In genomic region chr11:12789574-12789973, GRCh38 we compare ENCODE assay signal across 24 cellular contexts.
DNase-seq lines count a peak whose midpoint lies in the region; ATAC-seq and TF ChIP-seq lines count a peak whose summit lies in the region.
"Had no signal": no experiment of that assay in that cellular context is flagged by ENCODE, and none has a peak within 500 bp of the region (broad histone marks: within the 10 kb centered on the region; RNA-seq: fewer than 3 reads in every experiment).

No MANE protein-coding gene starts in this region.

- no peak overlapping the region for H3K4me3 Mint-ChIP-seq in Calu3 (ENCODE audit: low read depth, unreplicated experiment)
- H3K4me3 Mint-ChIP-seq: activated CD8-positive, alpha-beta T cell treated with anti-CD3 and anti-CD28 coated beads, Interleukin-2, amount 10 ng/mL, durations not matched to agents 7 days and 5 days; activated T-cell treated with anti-CD3 and anti-CD28 coated beads, Interleukin-2, amount 50 U/mL, for 24 hours; CD8-positive, alpha-beta T cell had no signal

- intact Hi-C loops in right cardiac atrium (cut with DNase I), result no loop called here
- intact Hi-C loops in Right ventricle myocardium inferior (cut with DNase I), result no loop called here
- intact Hi-C loops in Panc1 (cut with micrococcal nuclease; ENCODE audit: unreplicated experiment), result no loop called here
- intact Hi-C loops in tibial artery (cut with DNase I; ENCODE audit: low total_unique reads), result no loop called here
- intact Hi-C loops in Calu3 (cut with micrococcal nuclease; ENCODE audit: unreplicated experiment), result no loop called here

- CTCF ChIA-PET in Panc1 (lab: Charles Lee) (interaction anchor here (0.5 kb wide), 1 partner anchor 53 kb away, joined by 4 read pairs; no protein-coding TSS in a partner anchor), Calu3 (lab: Charles Lee) (no interaction called here)

- no peak for TF ChIP-seq CTCF in Panc1 (IDR thresholded peaks at IDR 0.05)
- TF ChIP-seq CTCF in tibial artery (IDR thresholded peaks at IDR 0.05), result no peak
- no peak for TF ChIP-seq CTCF in Calu3 (IDR thresholded peaks at IDR 0.05; ENCODE audit: unreplicated experiment)

- BruUV-seq in Panc1 (replicated peaks; lab: Mats Ljungman, UMichigan) (no TSS peak), Calu3 (replicated peaks; lab: Mats Ljungman, UMichigan) (no TSS peak)

- 79% methylated on average over 8 of the region's 8 CpGs for WGBS in right cardiac atrium
- WGBS in mesodermal cell (ENCODE audit: insufficient coverage in 2 of 2), 2 experiments, result 84 to 88% methylated on average over 7 to 8 of the region's 8 CpGs

- H3K36me3 ChIP-seq in Panc1 (ENCODE audit: control insufficient read depth, insufficient read depth, low read length) (no peaks in the 10 kb centered on the region), mesodermal cell (ENCODE audit: control insufficient read depth, insufficient read depth, low read length) (peaks cover 40% of the 10 kb centered on the region), tibial artery (peaks cover 0 to 6% (median 0%) of the 10 kb centered on the region in 3 donors)
- H3K36me3 ChIP-seq: colonic mucosa, left lung, Peyer's patch had no signal

- no peak overlapping the region for H3K27ac Mint-ChIP-seq in Calu3 (ENCODE audit: unreplicated experiment)
- H3K27ac Mint-ChIP-seq: activated CD8-positive, alpha-beta T cell treated with anti-CD3 and anti-CD28 coated beads, Interleukin-2, amount 10 ng/mL, durations not matched to agents 7 days and 5 days; activated T-cell treated with anti-CD3 and anti-CD28 coated beads, Interleukin-2, amount 50 U/mL, for 24 hours; CD8-positive, alpha-beta T cell had no signal

- H3K4me1 ChIP-seq in right cardiac atrium (ENCODE audit: control insufficient read depth, insufficient read depth, low read length) (peaks cover 4% of the 10 kb centered on the region), Panc1 (ENCODE audit: control insufficient read depth, insufficient read depth, low read length) (no peaks in the 10 kb centered on the region), mesodermal cell (ENCODE audit: control insufficient read depth, insufficient read depth, low read length, poor library complexity, severe bottlenecking) (peaks cover 50% of the 10 kb centered on the region), tibial artery (peaks cover 0 to 55% (median 21%) of the 10 kb centered on the region in 4 donors)
- H3K4me1 ChIP-seq: colonic mucosa, left lung, Peyer's patch had no signal

- no peaks in the 10 kb centered on the region for H3K27me3 ChIP-seq in right cardiac atrium (ENCODE audit: control insufficient read depth, insufficient read depth)
- no peaks in the 10 kb centered on the region for H3K27me3 ChIP-seq in Panc1 (ENCODE audit: control insufficient read depth, insufficient read depth, low read length)
- H3K27me3 ChIP-seq in tibial artery, result no peaks in the 10 kb centered on the region
- H3K27me3 ChIP-seq: colonic mucosa, foreskin keratinocyte, left lung, Peyer's patch, SJCRH30 had no signal

- no peaks in the 10 kb centered on the region for H3K36me3 Mint-ChIP-seq in Calu3 (ENCODE audit: insufficient read depth, unreplicated experiment)
- H3K36me3 Mint-ChIP-seq: CD8-positive, alpha-beta T cell had no signal

- H3K27ac ChIP-seq in right cardiac atrium (ENCODE audit: low read length) (no peak overlapping the region), Panc1 (ENCODE audit: low read length) (no peak overlapping the region), mesodermal cell (ENCODE audit: low read depth, low read length, severe bottlenecking) (peak overlapping the region; percentile 39), tibial artery (peak overlapping the region; percentile 38 to 63)
- H3K27ac ChIP-seq: colonic mucosa, foreskin keratinocyte, left lung, parathyroid adenoma, Peyer's patch, SJCRH30 had no signal

- H3K27me3 Mint-ChIP-seq in Calu3 (ENCODE audit: unreplicated experiment), result no peaks in the 10 kb centered on the region

- no peaks in the 10 kb centered on the region for H3K9me3 ChIP-seq in right cardiac atrium (ENCODE audit: control insufficient read depth, low read length)
- H3K9me3 ChIP-seq in Panc1 (ENCODE audit: control insufficient read depth, insufficient read depth, low read depth, low read length), result no peaks in the 10 kb centered on the region
- no peaks in the 10 kb centered on the region for H3K9me3 ChIP-seq in mesodermal cell (ENCODE audit: control insufficient read depth, low read length)
- no peaks in the 10 kb centered on the region for H3K9me3 ChIP-seq in tibial artery
- H3K9me3 ChIP-seq: colonic mucosa, left lung, Peyer's patch, SJCRH30 had no signal

- in situ Hi-C loops in Panc1 (cut with HindIII; ENCODE audit: low pct_unique_long_range_greater_than_20kb, low sequenced_read_pairs), result no loop called here

- H3K9me3 Mint-ChIP-seq in Calu3 (ENCODE audit: low read depth, unreplicated experiment), result no peaks in the 10 kb centered on the region
- H3K9me3 Mint-ChIP-seq: activated T-cell treated with anti-CD3 and anti-CD28 coated beads, Interleukin-2, amount 50 U/mL, for 24 hours; CD8-positive, alpha-beta T cell had no signal

- no peak for ATAC-seq in right cardiac atrium
- ATAC-seq in Right ventricle myocardium inferior, result no peak
- ATAC-seq in Panc1, result peak; percentile 47; the same call in 1 of the 2 replicates
- no peak for ATAC-seq in GM21529 (IDR thresholded peaks at IDR 0.05; ENCODE audit: unreplicated experiment)
- ATAC-seq: activated CD8-positive, alpha-beta T cell treated with anti-CD3 and anti-CD28 coated beads, Interleukin-2, amount 10 ng/mL, durations not matched to agents 7 days and 5 days; CD8-positive, alpha-beta T cell; foreskin keratinocyte; left lung had no signal

- no peak overlapping the region for H3K4me3 ChIP-seq in right cardiac atrium (ENCODE audit: low read length)
- no peak overlapping the region for H3K4me3 ChIP-seq in Panc1 (ENCODE audit: low read depth in 2 of 2, low read length in 2 of 2)
- no peak overlapping the region for H3K4me3 ChIP-seq in mesodermal cell (ENCODE audit: extremely low read depth, insufficient read depth, low read length, poor library complexity, severe bottlenecking)
- no peak overlapping the region for H3K4me3 ChIP-seq in tibial artery
- H3K4me3 ChIP-seq: colonic mucosa, left lung, Peyer's patch, SJCRH30 had no signal

- DNase-seq in right cardiac atrium (peak in 2 of 3 donors; percentile 41 to 51), Right ventricle myocardium inferior (ENCODE audit: missing footprints) (no peak), Panc1 (ENCODE audit: low read depth, low spot score) (no peak), tibial artery (no peak), cerebellar cortex (ENCODE audit: low spot score) (no peak), Calu3 (no peak)
- DNase-seq: activated CD4-positive, alpha-beta T cell treated with anti-CD3 and anti-CD28 coated beads for 1 hour; activated CD8-positive, alpha-beta T cell treated with anti-CD3 and anti-CD28 coated beads, Interleukin-2, amount 10 ng/mL, durations not matched to agents 7 days and 5 days; activated T-cell treated with anti-CD3 and anti-CD28 coated beads, Interleukin-2, amount 50 U/mL, for 24 hours; AML-193; CD8-positive, alpha-beta T cell; colonic mucosa; DMS79; foreskin keratinocyte; hippocampal formation; Karpas-422; left lung; MV-4-11; NCI-H187 treated with DMSO at 0.1 percent for 48 hours; Peyer's patch; SJCRH30 had no signal

- POLR2A ChIA-PET in Panc1 (lab: Charles Lee), result no interaction called here

- H3K4me1 Mint-ChIP-seq in Calu3 (ENCODE audit: low read depth, unreplicated experiment), result peaks cover 15% of the 10 kb centered on the region

Comparison
In these comparisons a context has a peak if more than half of its experiments do, and no peak if none do; other contexts are left out.
1. DNase-seq: peak in right cardiac atrium (2 of 3); none in Right ventricle myocardium inferior (single experiment), Panc1 (single experiment), tibial artery (0 of 2), cerebellar cortex (single experiment) and Calu3 (single experiment).
2. H3K27ac ChIP-seq: peak in mesodermal cell (single experiment) and tibial artery (2 of 2); none in right cardiac atrium (single experiment) and Panc1 (single experiment).